ENCODE assay signal across 9 cellular contexts in the genomic region with DNA sequence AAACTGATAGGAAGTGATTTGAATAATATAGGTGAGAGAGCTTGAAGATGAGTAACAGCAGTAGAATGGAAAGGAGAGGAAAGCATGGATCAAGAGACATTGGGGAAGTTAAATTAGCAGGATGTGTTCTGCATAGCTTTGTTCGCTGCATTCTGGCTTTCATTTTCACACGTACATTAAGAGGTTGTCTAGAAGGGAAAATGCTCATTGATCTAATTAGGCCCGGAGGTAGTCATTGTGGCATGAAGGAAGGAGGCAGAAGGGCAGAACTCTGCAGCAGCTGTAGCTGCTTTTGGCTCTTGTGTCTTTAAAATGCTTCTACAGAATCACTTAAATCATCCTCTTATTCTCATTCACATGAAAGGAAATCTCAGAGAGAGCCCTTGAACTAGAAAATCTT. TPM values are rescaled to one million over a fixed set of nuclear protein-coding genes. Genes with fewer than 3 reads are reported as not detected.
DNase-seq lines count a peak whose midpoint lies in the region; ATAC-seq and TF ChIP-seq lines count a peak whose summit lies in the region.
"Had no signal": no experiment of that assay in that cellular context is flagged by ENCODE, and none has a peak within 500 bp of the region (broad histone marks: within the 10 kb centered on the region; RNA-seq: fewer than 3 reads in every experiment).

No MANE protein-coding gene starts in this region.

- peaks cover 7% of the 10 kb centered on the region for H3K27me3 Mint-ChIP-seq in activated naive CD4-positive, alpha-beta T cell treated with anti-CD3 and anti-CD28 coated beads, Interleukin-2, amount 10 ng/mL, durations not matched to agents 7 days and 5 days
- H3K27me3 Mint-ChIP-seq in activated CD8-positive, alpha-beta T cell treated with anti-CD3 and anti-CD28 coated beads, Interleukin-2, amount 10 ng/mL, durations not matched to agents 7 days and 5 days (ENCODE audit: low read depth) = peaks cover 10% of the 10 kb centered on the region

- intact Hi-C loops in right cardiac atrium (cut with DNase I) = no loop called here

- H3K36me3 ChIP-seq in thoracic aorta = no peaks in the 10 kb centered on the region

- H3K4me1 Mint-ChIP-seq in activated naive CD4-positive, alpha-beta T cell treated with anti-CD3 and anti-CD28 coated beads, Interleukin-2, amount 10 ng/mL, durations not matched to agents 7 days and 5 days = peaks cover 13% of the 10 kb centered on the region
- peaks cover 10% of the 10 kb centered on the region for H3K4me1 Mint-ChIP-seq in activated CD8-positive, alpha-beta T cell treated with anti-CD3 and anti-CD28 coated beads, Interleukin-2, amount 10 ng/mL, durations not matched to agents 7 days and 5 days (ENCODE audit: low read depth)

- POLR2A ChIA-PET in activated CD8-positive, alpha-beta T cell treated with anti-CD3 and anti-CD28 coated beads, Interleukin-2, amount 10 ng/mL, durations not matched to agents 7 days and 5 days (lab: Charles Lee) = no interaction called here

- H3K27ac ChIP-seq in thoracic aorta (no peak overlapping the region), right cardiac atrium (ENCODE audit: low read length) (no peak overlapping the region)

- H3K27me3 ChIP-seq in thoracic aorta (replicated peaks; ENCODE audit: insufficient read depth) (no peaks in the 10 kb centered on the region), right cardiac atrium (ENCODE audit: control insufficient read depth, insufficient read depth) (no peaks in the 10 kb centered on the region)

- peaks cover 5 to 16% of the 10 kb centered on the region in 2 donors for H3K4me1 ChIP-seq in thoracic aorta (ENCODE audit: control insufficient read depth in 1 of 2, low read depth in 2 of 2)
- H3K4me1 ChIP-seq in right cardiac atrium (ENCODE audit: control insufficient read depth, insufficient read depth, low read length) = no peaks in the 10 kb centered on the region

- H3K9me3 ChIP-seq in thoracic aorta (no peaks in the 10 kb centered on the region), right cardiac atrium (ENCODE audit: control insufficient read depth, low read length) (no peaks in the 10 kb centered on the region)

- no peak for TF ChIP-seq CTCF in thoracic aorta (IDR thresholded peaks at IDR 0.05)

- WGBS in right cardiac atrium = 52% methylated on average over 3 of the region's 3 CpGs

- CTCF ChIA-PET in activated naive CD4-positive, alpha-beta T cell treated with anti-CD3 and anti-CD28 coated beads, Interleukin-2, amount 10 ng/mL, durations not matched to agents 7 days and 5 days (lab: Charles Lee) = interaction anchor here (1.0 to 1.2 kb wide), 3 partner anchors 9 to 977 kb away, joined by 3 to 9 read pairs (median 3); no protein-coding TSS in a partner anchor
- CTCF ChIA-PET in activated CD8-positive, alpha-beta T cell treated with anti-CD3 and anti-CD28 coated beads, Interleukin-2, amount 10 ng/mL, durations not matched to agents 7 days and 5 days (lab: Charles Lee) = interaction anchor here (1.2 to 4.2 kb wide), 3 partner anchors 10 to 977 kb away, joined by 3 to 39 read pairs (median 4); no protein-coding TSS in a partner anchor

- no peaks in the 10 kb centered on the region for H3K9me3 Mint-ChIP-seq in activated naive CD4-positive, alpha-beta T cell treated with anti-CD3 and anti-CD28 coated beads, Interleukin-2, amount 10 ng/mL, durations not matched to agents 7 days and 5 days
- H3K9me3 Mint-ChIP-seq in activated CD8-positive, alpha-beta T cell treated with anti-CD3 and anti-CD28 coated beads, Interleukin-2, amount 10 ng/mL, durations not matched to agents 7 days and 5 days (ENCODE audit: insufficient read depth) = no peaks in the 10 kb centered on the region

- H3K4me3 ChIP-seq in thoracic aorta (peak overlapping the region; percentile 6), right cardiac atrium (ENCODE audit: low read length) (no peak overlapping the region)

- no peaks in the 10 kb centered on the region for H3K36me3 Mint-ChIP-seq in activated naive CD4-positive, alpha-beta T cell treated with anti-CD3 and anti-CD28 coated beads, Interleukin-2, amount 10 ng/mL, durations not matched to agents 7 days and 5 days
- H3K36me3 Mint-ChIP-seq in activated CD8-positive, alpha-beta T cell treated with anti-CD3 and anti-CD28 coated beads, Interleukin-2, amount 10 ng/mL, durations not matched to agents 7 days and 5 days (ENCODE audit: low read depth) = no peaks in the 10 kb centered on the region

- no peak for DNase-seq in activated naive CD4-positive, alpha-beta T cell treated with anti-CD3 and anti-CD28 coated beads, Interleukin-2, amount 10 ng/mL, durations not matched to agents 7 days and 5 days
- no peak for DNase-seq in activated naive CD4-positive, alpha-beta T cell treated with anti-CD3 and anti-CD28 coated beads, Interleukin-2, amount 50 U/mL, for 16 hours
- DNase-seq in activated CD8-positive, alpha-beta T cell treated with anti-CD3 and anti-CD28 coated beads, Interleukin-2, amount 10 ng/mL, durations not matched to agents 7 days and 5 days = no peak
- DNase-seq in thoracic aorta (ENCODE audit: low spot score) (no peak), GM19238 (ENCODE audit: insufficient read length, low spot score) (no peak), right cardiac atrium (no peak), HCEC 1CT (no peak)
- DNase-seq: Calu3 had no signal

- peak overlapping the region; percentile 8 for H3K27ac Mint-ChIP-seq in activated naive CD4-positive, alpha-beta T cell treated with anti-CD3 and anti-CD28 coated beads, Interleukin-2, amount 10 ng/mL, durations not matched to agents 7 days and 5 days
- H3K27ac Mint-ChIP-seq in activated CD8-positive, alpha-beta T cell treated with anti-CD3 and anti-CD28 coated beads, Interleukin-2, amount 10 ng/mL, durations not matched to agents 7 days and 5 days = peak overlapping the region; percentile 4

- no peak overlapping the region for H3K4me3 Mint-ChIP-seq in activated naive CD4-positive, alpha-beta T cell treated with anti-CD3 and anti-CD28 coated beads, Interleukin-2, amount 10 ng/mL, durations not matched to agents 7 days and 5 days
- no peak overlapping the region for H3K4me3 Mint-ChIP-seq in activated CD8-positive, alpha-beta T cell treated with anti-CD3 and anti-CD28 coated beads, Interleukin-2, amount 10 ng/mL, durations not matched to agents 7 days and 5 days

- ATAC-seq in HG03095 (IDR thresholded peaks at IDR 0.05; ENCODE audit: unreplicated experiment) (peak; percentile 65), thoracic aorta (ENCODE audit: insufficient number of reproducible peaks, low FRiP score, low read depth) (no peak), right cardiac atrium (no peak)
- ATAC-seq in activated CD8-positive, alpha-beta T cell treated with anti-CD3 and anti-CD28 coated beads, Interleukin-2, amount 10 ng/mL, durations not matched to agents 7 days and 5 days = peak; percentile 68

RNA-seq across cellular contexts. Expression of a gene that starts 40.3 kb away (rescaled TPM):
- under 1 TPM in 1 of 2 experiments, not detected in 1; 0.08 TPM for total RNA-seq in activated CD8-positive, alpha-beta T cell treated with anti-CD3 and anti-CD28 coated beads, Interleukin-2, amount 10 ng/mL, durations not matched to agents 7 days and 5 days
- total RNA-seq in thoracic aorta = 10 to 100 TPM; 12.2 to 14.2 TPM
- 1 to 10 TPM; 1.1 to 3.7 (median 2.2) TPM for total RNA-seq in right cardiac atrium
- 1.6 TPM for polyA plus RNA-seq in right cardiac atrium

Comparison
In these comparisons a context has a peak if more than half of its experiments do, and no peak if none do; other contexts are left out.
1. ATAC-seq: peak in HG03095 (single experiment) and activated CD8-positive, alpha-beta T cell treated with anti-CD3 and anti-CD28 coated beads, Interleukin-2, amount 10 ng/mL, durations not matched to agents 7 days and 5 days (single experiment); none in thoracic aorta (single experiment) and right cardiac atrium (0 of 2).